1 cellular context compared by ENCODE assay signal in the genomic region with DNA sequence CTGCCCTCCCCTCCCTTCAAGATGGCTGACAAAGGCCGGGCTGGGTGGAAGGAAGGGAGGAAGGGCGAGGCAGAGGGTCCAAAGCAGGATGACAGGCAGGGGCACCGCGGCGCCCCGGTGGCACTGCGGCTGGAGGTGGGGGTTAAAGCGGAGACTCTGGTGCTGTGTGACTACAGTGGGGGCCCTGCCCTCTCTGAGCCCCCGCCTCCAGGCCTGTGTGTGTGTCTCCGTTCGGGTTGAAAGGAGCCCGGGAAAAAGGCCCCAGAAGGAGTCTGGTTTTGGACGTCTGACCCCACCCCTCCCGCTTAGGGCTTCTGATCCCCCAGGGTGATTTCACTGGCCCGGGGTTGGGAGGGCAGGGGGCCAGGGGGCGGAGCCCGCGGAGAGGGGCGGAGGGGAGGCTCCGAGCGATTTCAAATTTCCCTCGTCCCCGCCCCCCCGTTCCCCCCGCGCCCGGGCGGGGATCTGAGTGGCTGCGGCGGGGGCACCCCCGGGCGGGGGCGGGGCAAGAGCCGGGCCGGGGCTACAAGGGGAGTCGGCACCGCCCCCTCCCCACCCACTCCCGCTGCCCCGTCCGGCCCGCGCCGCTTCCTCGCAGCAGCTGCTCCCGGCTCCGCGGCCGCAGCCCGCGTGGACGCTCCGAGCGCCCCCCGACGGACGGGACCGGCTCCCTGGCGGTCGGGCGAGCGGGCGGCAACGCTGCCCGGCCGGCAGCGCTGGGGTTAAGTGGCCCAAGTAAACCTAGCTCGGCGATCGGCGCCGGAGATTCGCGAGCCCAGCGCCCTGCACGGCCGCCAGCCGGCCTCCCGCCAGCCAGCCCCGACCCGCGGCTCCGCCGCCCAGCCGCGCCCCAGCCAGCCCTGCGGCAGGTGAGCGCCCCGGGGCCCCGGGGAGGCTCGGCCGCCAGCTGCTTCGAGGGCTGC.
TF ChIP-seq lines count a peak whose summit lies in the region.

A gene (plus strand): TSS at position 555 of the 923 bp plus-strand sequence. CDS start 17,939 bp downstream, outside the sequence.

TF ChIP-seq in IMR-90, 13 proteins besides CTCF, POLR2A, EP300 and RAD21:
- TF ChIP-seq MAZ (IDR thresholded peaks at IDR 0.05; ENCODE audit: borderline replicate concordance, low read depth, low read length) (peak; percentile 57; the same call in 1 of the 2 replicates), SMC3 (IDR thresholded peaks at IDR 0.05; ENCODE audit: low read depth, low read length) (peak; percentile 42), MXI1 (IDR thresholded peaks at IDR 0.05; ENCODE audit: borderline replicate concordance, low read depth, low read length) (peak; percentile 49; the same call in 1 of the 2 replicates), CHD1 (IDR thresholded peaks at IDR 0.05; ENCODE audit: low read depth, low read length) (no peak)
TF ChIP-seq in IMR-90: peak in this region for 3.
